ENCODE assay signal across 23 cellular contexts in genomic region chr10:52674474-52674873, GRCh38.
"Had no signal": no experiment of that assay in that cellular context is flagged by ENCODE, and none has a peak within 500 bp of the region (broad histone marks: within the 10 kb centered on the region; RNA-seq: fewer than 3 reads in every experiment).

No MANE protein-coding gene starts in this region.

- H3K27ac Mint-ChIP-seq: naive thymus-derived CD8-positive, alpha-beta T cell had no signal

- H3K27me3 ChIP-seq: dorsolateral prefrontal cortex, esophagus squamous epithelium, hepatocyte, right atrium auricular region, sigmoid colon, stomach, transverse colon had no signal

- H3K4me3 Mint-ChIP-seq: naive thymus-derived CD8-positive, alpha-beta T cell; neural crest cell had no signal

- H3K27me3 Mint-ChIP-seq: naive thymus-derived CD8-positive, alpha-beta T cell had no signal

- FAIRE-seq: kidney had no signal

- H3K4me1 Mint-ChIP-seq: naive thymus-derived CD8-positive, alpha-beta T cell; neural crest cell had no signal

- H3K27ac ChIP-seq: coronary artery, dorsolateral prefrontal cortex, esophagus squamous epithelium, hepatocyte, right atrium auricular region, sigmoid colon, skin epidermis, stomach, thoracic aorta, transverse colon had no signal

- H3K9me3 ChIP-seq: esophagus squamous epithelium, right atrium auricular region, sigmoid colon, stomach, thoracic aorta, transverse colon had no signal

- H3K36me3 Mint-ChIP-seq: naive thymus-derived CD8-positive, alpha-beta T cell had no signal

- ATAC-seq: left cardiac atrium; left ventricle myocardium superior; naive thymus-derived CD8-positive, alpha-beta T cell had no signal

- H3K36me3 ChIP-seq: esophagus squamous epithelium, right atrium auricular region, sigmoid colon, stomach, thoracic aorta, transverse colon had no signal

- H3K4me3 ChIP-seq: coronary artery, dorsolateral prefrontal cortex, esophagus squamous epithelium, hepatocyte, lung, right atrium auricular region, sigmoid colon, skin epidermis, stomach, thoracic aorta, transverse colon had no signal

- DNase-seq: dorsolateral prefrontal cortex; effector CD8-positive, alpha-beta T cell; esophagus squamous epithelium; foreskin fibroblast; kidney; left cardiac atrium; left ventricle myocardium superior; mesendoderm; naive thymus-derived CD8-positive, alpha-beta T cell; posterior cingulate gyrus; sigmoid colon; stimulated activated CD4-positive, alpha-beta T cell treated with anti-CD3 and anti-CD28 coated beads, Interleukin-12 subunit alpha, Interleukin-12 subunit beta, amount 100 ng/mL, for 4 hours; stimulated activated naive CD4-positive, alpha-beta T cell; stomach; substantia nigra; transverse colon had no signal
